ENCODE assay signal across 27 cellular contexts in the genomic region with DNA sequence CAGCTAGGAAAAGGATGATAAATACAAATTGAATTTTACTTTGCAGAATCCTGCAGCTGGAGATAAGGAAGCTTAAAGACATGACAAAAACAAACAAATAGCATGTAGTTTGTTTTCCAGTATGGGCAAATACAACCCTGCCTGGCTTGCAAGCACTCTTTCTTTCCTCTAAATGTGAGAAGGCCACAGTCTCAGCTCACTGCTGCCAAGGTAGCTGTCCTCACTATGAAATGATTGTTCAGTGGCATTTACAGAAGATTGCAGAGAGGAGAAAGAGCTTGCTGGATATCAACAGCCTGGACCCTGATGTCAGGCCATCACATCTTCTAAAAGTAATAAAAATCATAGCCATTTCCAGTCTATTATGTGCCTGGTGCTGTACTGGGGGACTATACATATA.
"Had no signal": no experiment of that assay in that cellular context is flagged by ENCODE, and none has a peak within 500 bp of the region (broad histone marks: within the 10 kb centered on the region; RNA-seq: fewer than 3 reads in every experiment).

No MANE protein-coding gene starts in this region.

- H3K36me3 ChIP-seq: stomach, suprapubic skin, thoracic aorta, thyroid gland, tibial artery, tibial nerve, transverse colon, upper lobe of left lung, upper lobe of right lung, uterus, vagina had no signal

- DNase-seq: stimulated activated CD4-positive, alpha-beta T cell treated with anti-CD3 and anti-CD28 coated beads, Interleukin-2, amount 100 ng/mL, for 48 hours; stimulated activated CD4-positive, alpha-beta T cell treated with anti-CD3 and anti-CD28 coated beads, Interleukin-4, amount 100 ng/mL, for 1 hour; stimulated activated CD4-positive, alpha-beta T cell treated with anti-CD3 and anti-CD28 coated beads, Interleukin-4, amount 100 ng/mL, for 24 hours; stimulated activated CD4-positive, alpha-beta T cell treated with anti-CD3 and anti-CD28 coated beads, Interleukin-4, amount 100 ng/mL, for 4 hours; stimulated activated CD8-positive, alpha-beta memory T cell treated with anti-CD3 and anti-CD28 coated beads, Interleukin-4, amount 100 ng/mL, for 48 hours; stimulated activated naive B cell treated with anti-CD40 and anti-IgM and Interleukin-4, amounts not matched to agents 10 μg/mL and 1 μg/mL and 100 μg/mL, for 72 hours; stimulated activated naive CD4-positive, alpha-beta T cell; stimulated activated naive CD4-positive, alpha-beta T cell treated with Interleukin-2 at 50 U/mL for 16 hours; stimulated activated naive CD8-positive, alpha-beta T cell treated with anti-CD3 and anti-CD28 coated beads, Interleukin-15, amount 100 ng/mL, for 72 hours; stimulated activated naive CD8-positive, alpha-beta T cell treated with anti-CD3 and anti-CD28 coated beads, Interleukin-15, Interleukin-2, amounts not matched to agents 100 U/mL and 50 U/mL, for 24 hours; stomach; substantia nigra; testis; thyroid gland; tibial artery; transverse colon; trophoblast cell; upper lobe of left lung; upper lobe of right lung; uterus had no signal

- H3K27ac ChIP-seq: stomach, suprapubic skin, testis, thoracic aorta, thyroid gland, tibial artery, tibial nerve, transverse colon, upper lobe of left lung, upper lobe of right lung, uterus, vagina had no signal

- H3K4me1 ChIP-seq: stomach, suprapubic skin, testis, thyroid gland, tibial artery, tibial nerve, transverse colon, upper lobe of left lung, upper lobe of right lung, uterus, vagina had no signal

- H3K9me3 ChIP-seq: suprapubic skin, testis, thyroid gland, transverse colon, upper lobe of left lung, upper lobe of right lung, vagina had no signal

- FAIRE-seq: urothelium cell line had no signal

- H3K27me3 ChIP-seq: stomach, suprapubic skin, testis, thyroid gland, tibial artery, tibial nerve, transverse colon, upper lobe of left lung, upper lobe of right lung, uterus, vagina had no signal

- ATAC-seq: stimulated activated effector memory CD8-positive, alpha-beta T cell treated with anti-CD3 and anti-CD28 coated beads, Interleukin-12 subunit alpha, Interleukin-12 subunit beta, amount 100 ng/mL, for 72 hours; stimulated activated memory B cell treated with anti-CD40 and anti-IgM and Interleukin-4, amounts not matched to agents 10 μg/mL and 1 μg/mL and 100 μg/mL, for 72 hours; stimulated activated naive B cell treated with anti-CD40 and anti-IgM and Interleukin-4, amounts not matched to agents 10 μg/mL and 1 μg/mL and 100 μg/mL, for 72 hours; stimulated activated naive CD8-positive, alpha-beta T cell treated with anti-CD3 and anti-CD28 coated beads, Interleukin-15, amount 100 ng/mL, for 72 hours; stimulated activated naive CD8-positive, alpha-beta T cell treated with anti-CD3 and anti-CD28 coated beads, Interleukin-15, Interleukin-2, amounts not matched to agents 100 U/mL and 50 U/mL, for 24 hours; upper lobe of right lung had no signal

- H3K4me3 ChIP-seq: stomach, suprapubic skin, testis, thoracic aorta, thyroid gland, tibial artery, tibial nerve, transverse colon, upper lobe of left lung, upper lobe of right lung, uterus, vagina had no signal
